In the genomic region with DNA sequence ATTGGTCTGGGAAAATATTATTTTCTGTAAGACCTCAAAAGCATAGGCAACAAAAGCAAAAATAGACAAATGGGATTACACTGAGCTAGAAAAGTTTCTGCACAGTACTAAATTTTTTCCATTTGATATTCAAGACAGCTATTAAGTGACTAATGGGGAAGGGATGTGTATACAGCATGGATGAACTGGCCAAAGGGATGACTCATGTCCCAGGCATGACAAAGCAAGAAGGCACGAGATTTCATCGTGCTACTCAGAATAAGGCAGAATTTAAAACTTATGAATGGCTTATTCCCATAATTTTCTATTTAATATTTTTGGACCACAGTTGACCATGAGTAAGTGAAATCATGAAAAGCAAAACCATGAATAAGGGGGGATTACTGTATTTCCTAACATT, we compare ENCODE assay signal across 13 cellular contexts.
DNase-seq lines count a peak whose midpoint lies in the region; ATAC-seq, FAIRE-seq and TF ChIP-seq lines count a peak whose summit lies in the region.
"Had no signal": no experiment of that assay in that cellular context is flagged by ENCODE, and none has a peak within 500 bp of the region (broad histone marks: within the 10 kb centered on the region; RNA-seq: fewer than 3 reads in every experiment).

No MANE protein-coding gene starts in this region.

- H3K9ac ChIP-seq in HUES6 (ENCODE audit: low read length) (no peak overlapping the region), K562 (ENCODE audit: insufficient read depth in 1 of 2, low read depth in 2 of 2, low read length in 2 of 2) (no peak overlapping the region)
- H3K9ac ChIP-seq: BLaER1 had no signal

- H3K27ac ChIP-seq in AG04450 (ENCODE audit: low read depth, low read length) (no peak overlapping the region), HUES6 (ENCODE audit: low read depth, low read length) (peak overlapping the region; percentile 43; the same call in 1 of the 2 replicates), K562 (ENCODE audit: extremely low read depth, low read depth, low read length) (no peak overlapping the region)
- H3K27ac ChIP-seq: BLaER1, stomach had no signal

- no peak for TF ChIP-seq CTCF in AG04450 (IDR thresholded peaks at IDR 0.05; ENCODE audit: low read depth, low read length)
- no peak for TF ChIP-seq CTCF in K562 (IDR thresholded peaks at IDR 0.05 in 2 of 3, conservative IDR thresholded peaks at IDR 0.05 in 1 of 3; ENCODE audit: insufficient read depth in 2 of 3, low read depth in 1 of 3, low read length in 3 of 3)

- TF ChIP-seq EP300 in K562 (IDR thresholded peaks at IDR 0.05; ENCODE audit: low read length): no peak

- no peak overlapping the region for H3K4me2 ChIP-seq in K562 (ENCODE audit: insufficient read depth, low read length)
- H3K4me2 ChIP-seq: BLaER1 had no signal

- no peak for TF ChIP-seq POLR2A in K562 (conservative IDR thresholded peaks at IDR 0.05)

- POLR2A ChIA-PET in AG04450 (lab: Yijun Ruan, JAX): interaction anchor here (0.7 kb wide), 1 partner anchor 22 kb away, joined by 7 read pairs; no protein-coding TSS in a partner anchor
- POLR2A ChIA-PET in K562 (lab: Yijun Ruan, JAX): no interaction called here

- no peaks in the 10 kb centered on the region for H3K36me3 ChIP-seq in HUES6 (ENCODE audit: control insufficient read depth, insufficient read depth, low read length)
- H3K36me3 ChIP-seq in K562 (ENCODE audit: control insufficient read depth, insufficient read depth, low read length): no peaks in the 10 kb centered on the region
- H3K36me3 ChIP-seq: BLaER1, stomach had no signal

- no peak overlapping the region for H2AFZ ChIP-seq in K562 (ENCODE audit: low read depth, low read length)

- TF ChIP-seq RAD21 in K562 (CRISPR knock-in tag; conservative IDR thresholded peaks at IDR 0.05 in 1 of 2, IDR thresholded peaks at IDR 0.05 in 1 of 2): no peak

- ATAC-seq in K562: no peak
- ATAC-seq in GM21360 (IDR thresholded peaks at IDR 0.05; ENCODE audit: unreplicated experiment): no peak
- ATAC-seq in HG02884 (IDR thresholded peaks at IDR 0.05; ENCODE audit: unreplicated experiment): no peak
- ATAC-seq in HG03025 (IDR thresholded peaks at IDR 0.05; ENCODE audit: low FRiP score, unreplicated experiment): no peak
- ATAC-seq: GM12878 had no signal

- no peaks in the 10 kb centered on the region for H3K79me2 ChIP-seq in K562 (ENCODE audit: control insufficient read depth, insufficient read depth, low read length)

- intact Hi-C loops in K562 (cut with micrococcal nuclease): no loop called here

- peak; percentile 86 for DNase-seq in AG04450 (ENCODE audit: low read depth, low spot score)
- no peak for DNase-seq in K562 (ENCODE audit: extremely low read depth in 1 of 4, low spot score in 3 of 4)
- peak; percentile 85 for DNase-seq in islet precursor cell
- DNase-seq in NCI-H1092 (lab: John Stamatoyannopoulos, UW): no peak
- DNase-seq: activated B cell treated with CpG ODN at 0.5 μM for 24 hours, activated gamma-delta T cell treated with Interleukin-2 at 50 U/mL for 16 hours, stomach had no signal

- no peaks in the 10 kb centered on the region for H3K9me1 ChIP-seq in K562 (ENCODE audit: control insufficient read depth, insufficient read depth, low read length)

- H3K4me3 ChIP-seq in AG04450 (ENCODE audit: low read depth, low read length) (no peak overlapping the region), HUES6 (ENCODE audit: low read depth, low read length) (no peak overlapping the region), K562 (no peak overlapping the region)
- H3K4me3 ChIP-seq: BLaER1, GM12878, stomach had no signal

- no peak for FAIRE-seq in K562 (lab: Jason Lieb, UNC)
- FAIRE-seq: GM12878 had no signal

- no peaks in the 10 kb centered on the region for H4K20me1 ChIP-seq in K562 (replicated peaks; ENCODE audit: control insufficient read depth, insufficient read depth, low read length)
- H4K20me1 ChIP-seq: BLaER1 had no signal

- H3K4me1 ChIP-seq in HUES6 (ENCODE audit: control insufficient read depth, insufficient read depth, low read length): no peaks in the 10 kb centered on the region
- no peaks in the 10 kb centered on the region for H3K4me1 ChIP-seq in K562 (replicated peaks in 1 of 2; ENCODE audit: control insufficient read depth in 2 of 2, insufficient read depth in 2 of 2, low read length in 2 of 2)
- H3K4me1 ChIP-seq: BLaER1, stomach had no signal

- 0% methylated on average over 2 of the region's 2 CpGs for WGBS in K562 (ENCODE audit: insufficient coverage, low coverage, missing lambda C conversion rate)

- no peaks in the 10 kb centered on the region for H3K27me3 ChIP-seq in AG04450 (ENCODE audit: control insufficient read depth, insufficient read depth, low read length)
- H3K27me3 ChIP-seq in HUES6 (ENCODE audit: control insufficient read depth, insufficient read depth, low read length): no peaks in the 10 kb centered on the region
- H3K27me3 ChIP-seq in K562 (ENCODE audit: control insufficient read depth in 2 of 2, insufficient read depth in 2 of 2, low read length in 2 of 2): no peaks in the 10 kb centered on the region
- H3K27me3 ChIP-seq: BLaER1, stomach had no signal

- BruUV-seq in K562 (replicated peaks; lab: Mats Ljungman, UMichigan): no TSS peak

- H3K9me3 ChIP-seq in AG04450 (ENCODE audit: control insufficient read depth, insufficient read depth, low read length): no peaks in the 10 kb centered on the region
- no peaks in the 10 kb centered on the region for H3K9me3 ChIP-seq in HUES6 (ENCODE audit: control insufficient read depth, insufficient read depth, low read depth, low read length)
- H3K9me3 ChIP-seq in K562 (replicated peaks; ENCODE audit: control insufficient read depth, insufficient read depth, low read depth, low read length): no peaks in the 10 kb centered on the region
- H3K9me3 ChIP-seq: BLaER1 had no signal

- CTCF ChIA-PET in AG04450 (lab: Charles Lee): no interaction called here
- CTCF ChIA-PET in K562 (lab: Yijun Ruan, JAX; ENCODE audit: low intra/inter-chr PET ratio): no interaction called here

- in situ Hi-C loops in K562 (cut with MboI): no loop called here

TF ChIP-seq in K562, 482 proteins besides CTCF, POLR2A, EP300 and RAD21:
- TF ChIP-seq ZZZ3 (IDR thresholded peaks at IDR 0.05) (no peak), NBN (IDR thresholded peaks at IDR 0.05; ENCODE audit: low read depth) (no peak), ZNF197 (CRISPR knock-in tag; IDR thresholded peaks at IDR 0.05; ENCODE audit: low read depth) (no peak), NR1H2 (CRISPR knock-in tag; IDR thresholded peaks at IDR 0.05) (no peak), FOSL1 (tag; conservative IDR thresholded peaks at IDR 0.05) (0 out of 2 replicates have a peak, but pooled peaks have one; percentile 26)
- TF ChIP-seq, protein P1, sequence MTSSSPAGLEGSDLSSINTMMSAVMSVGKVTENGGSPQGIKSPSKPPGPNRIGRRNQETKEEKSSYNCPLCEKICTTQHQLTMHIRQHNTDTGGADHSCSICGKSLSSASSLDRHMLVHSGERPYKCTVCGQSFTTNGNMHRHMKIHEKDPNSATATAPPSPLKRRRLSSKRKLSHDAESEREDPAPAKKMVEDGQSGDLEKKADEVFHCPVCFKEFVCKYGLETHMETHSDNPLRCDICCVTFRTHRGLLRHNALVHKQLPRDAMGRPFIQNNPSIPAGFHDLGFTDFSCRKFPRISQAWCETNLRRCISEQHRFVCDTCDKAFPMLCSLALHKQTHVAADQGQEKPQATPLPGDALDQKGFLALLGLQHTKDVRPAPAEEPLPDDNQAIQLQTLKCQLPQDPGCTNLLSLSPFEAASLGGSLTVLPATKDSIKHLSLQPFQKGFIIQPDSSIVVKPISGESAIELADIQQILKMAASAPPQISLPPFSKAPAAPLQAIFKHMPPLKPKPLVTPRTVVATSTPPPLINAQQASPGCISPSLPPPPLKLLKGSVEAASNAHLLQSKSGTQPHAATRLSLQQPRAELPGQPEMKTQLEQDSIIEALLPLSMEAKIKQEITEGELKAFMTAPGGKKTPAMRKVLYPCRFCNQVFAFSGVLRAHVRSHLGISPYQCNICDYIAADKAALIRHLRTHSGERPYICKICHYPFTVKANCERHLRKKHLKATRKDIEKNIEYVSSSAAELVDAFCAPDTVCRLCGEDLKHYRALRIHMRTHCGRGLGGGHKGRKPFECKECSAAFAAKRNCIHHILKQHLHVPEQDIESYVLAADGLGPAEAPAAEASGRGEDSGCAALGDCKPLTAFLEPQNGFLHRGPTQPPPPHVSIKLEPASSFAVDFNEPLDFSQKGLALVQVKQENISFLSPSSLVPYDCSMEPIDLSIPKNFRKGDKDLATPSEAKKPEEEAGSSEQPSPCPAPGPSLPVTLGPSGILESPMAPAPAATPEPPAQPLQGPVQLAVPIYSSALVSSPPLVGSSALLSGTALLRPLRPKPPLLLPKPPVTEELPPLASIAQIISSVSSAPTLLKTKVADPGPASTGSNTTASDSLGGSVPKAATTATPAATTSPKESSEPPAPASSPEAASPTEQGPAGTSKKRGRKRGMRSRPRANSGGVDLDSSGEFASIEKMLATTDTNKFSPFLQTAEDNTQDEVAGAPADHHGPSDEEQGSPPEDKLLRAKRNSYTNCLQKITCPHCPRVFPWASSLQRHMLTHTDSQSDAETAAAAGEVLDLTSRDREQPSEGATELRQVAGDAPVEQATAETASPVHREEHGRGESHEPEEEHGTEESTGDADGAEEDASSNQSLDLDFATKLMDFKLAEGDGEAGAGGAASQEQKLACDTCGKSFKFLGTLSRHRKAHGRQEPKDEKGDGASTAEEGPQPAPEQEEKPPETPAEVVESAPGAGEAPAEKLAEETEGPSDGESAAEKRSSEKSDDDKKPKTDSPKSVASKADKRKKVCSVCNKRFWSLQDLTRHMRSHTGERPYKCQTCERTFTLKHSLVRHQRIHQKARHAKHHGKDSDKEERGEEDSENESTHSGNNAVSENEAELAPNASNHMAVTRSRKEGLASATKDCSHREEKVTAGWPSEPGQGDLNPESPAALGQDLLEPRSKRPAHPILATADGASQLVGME (CRISPR knock-in tag; IDR thresholded peaks at IDR 0.05): no peak

Comparison
In these comparisons a context has a peak if more than half of its experiments do, and no peak if none do; other contexts are left out.
1. DNase-seq: peak in AG04450 (single experiment) and islet precursor cell (single experiment); none in K562 (0 of 4) and NCI-H1092 (single experiment).